Comparison of ENCODE assay signal across 10 cellular contexts in genomic region chr2:237704476-237705224, GRCh38.
DNase-seq lines count a peak whose midpoint lies in the region; ATAC-seq, FAIRE-seq and TF ChIP-seq lines count a peak whose summit lies in the region.
"Had no signal": no experiment of that assay in that cellular context is flagged by ENCODE, and none has a peak within 500 bp of the region (broad histone marks: within the 10 kb centered on the region; RNA-seq: fewer than 3 reads in every experiment).

No MANE protein-coding gene starts in this region.

- peaks cover 47% of the 10 kb centered on the region for H3K4me1 ChIP-seq in MM.1S (ENCODE audit: low read length)
- peaks cover 60 to 68% of the 10 kb centered on the region in 2 donors for H3K4me1 ChIP-seq in naive thymus-derived CD4-positive, alpha-beta T cell (ENCODE audit: control insufficient read depth in 2 of 2, insufficient read depth in 2 of 2, low read length in 2 of 2)
- peaks cover 27% of the 10 kb centered on the region for H3K4me1 ChIP-seq in HepG2 (ENCODE audit: insufficient read depth, low read length)

- CTCF ChIA-PET in naive thymus-derived CD4-positive, alpha-beta T cell (lab: Charles Lee) = interaction anchor here (0.9 to 3.4 kb wide), 3 partner anchors 8 to 40 kb away, joined by 3 to 12 read pairs (median 4); no protein-coding TSS in a partner anchor
- CTCF ChIA-PET in HepG2 (lab: Yijun Ruan, JAX; ENCODE audit: low intra/inter-chr PET ratio, low total read pairs) = no interaction called here

- no peak for TF ChIP-seq POLR2A in HepG2 (IDR thresholded peaks at IDR 0.05; ENCODE audit: insufficient read depth in 1 of 2, low read depth in 2 of 2, low read length in 2 of 2)

- H3K4me1 Mint-ChIP-seq in naive thymus-derived CD4-positive, alpha-beta T cell = peaks cover 69 to 95% (median 88%) of the 10 kb centered on the region in 7 donors

- in situ Hi-C loops in HepG2 (cut with HindIII; ENCODE audit: extremely low pct_ligation_motif_present, low pct_unique_long_range_greater_than_20kb) = no loop called here

- no peaks in the 10 kb centered on the region for H3K27me3 Mint-ChIP-seq in naive thymus-derived CD4-positive, alpha-beta T cell

- peak; percentile 77 for DNase-seq in CD1c-positive myeloid dendritic cell (ENCODE audit: extremely low spot score)
- DNase-seq in MM.1S = no peak
- DNase-seq in bronchial epithelial cell (ENCODE audit: low read depth) = peak; percentile 82
- DNase-seq in naive thymus-derived CD4-positive, alpha-beta T cell = peak in 1 of 9 donors; percentile 15
- no peak for DNase-seq in HepG2 (ENCODE audit: low spot score)
- no peak for DNase-seq in HTR-8/SVneo (ENCODE audit: insufficient read length, low spot score)
- DNase-seq in effector CD4-positive, alpha-beta T cell = no peak
- DNase-seq: effector memory CD4-positive, alpha-beta T cell had no signal

- H3K36me3 Mint-ChIP-seq in naive thymus-derived CD4-positive, alpha-beta T cell = peaks cover 0 to 11% (median 4%) of the 10 kb centered on the region in 5 donors

- WGBS in HepG2 (ENCODE audit: low lambda C conversion rate) = 92% methylated on average over 12 of the region's 12 CpGs

- no TSS peak for BruUV-seq in HepG2 (replicated peaks; lab: Mats Ljungman, UMichigan)

- H3K4me3 ChIP-seq in MM.1S (ENCODE audit: low read length) (no peak overlapping the region), bronchial epithelial cell (ENCODE audit: low read depth, low read length) (no peak overlapping the region), HepG2 (replicated peaks in 1 of 3; ENCODE audit: insufficient read depth in 1 of 3, low read depth in 2 of 3, low read length in 3 of 3) (no peak overlapping the region)
- no peak overlapping the region for H3K4me3 ChIP-seq in naive thymus-derived CD4-positive, alpha-beta T cell (ENCODE audit: low read length)
- H3K4me3 ChIP-seq: SK-N-MC had no signal

- peak overlapping the region; percentile 60 to 91 (median 79) for H3K4me3 Mint-ChIP-seq in naive thymus-derived CD4-positive, alpha-beta T cell

- H3K9me3 ChIP-seq in MM.1S (replicated peaks; ENCODE audit: insufficient read depth, low read length) (no peaks in the 10 kb centered on the region), HepG2 (ENCODE audit: low read length) (no peaks in the 10 kb centered on the region)
- H3K9me3 ChIP-seq in naive thymus-derived CD4-positive, alpha-beta T cell (ENCODE audit: control insufficient read depth in 2 of 3, low read length in 3 of 3) = no peaks in the 10 kb centered on the region

- peaks cover 35% of the 10 kb centered on the region for H3F3A ChIP-seq in MM.1S (ENCODE audit: insufficient read depth, low read length)

- H3K27ac ChIP-seq in MM.1S (ENCODE audit: low read length) (peak overlapping the region; percentile 94; the same call in 1 of the 2 replicates), HepG2 (ENCODE audit: extremely low read length, insufficient read depth, low read length) (no peak overlapping the region)
- no peak overlapping the region for H3K27ac ChIP-seq in naive thymus-derived CD4-positive, alpha-beta T cell (ENCODE audit: low read depth, low read length)
- H3K27ac ChIP-seq: SK-N-MC had no signal

- no peak overlapping the region; the same call in 1 of the 2 replicates for H3K4me2 ChIP-seq in MM.1S (ENCODE audit: low read depth, low read length)
- no peak overlapping the region for H3K4me2 ChIP-seq in HepG2 (ENCODE audit: low read depth, low read length)

- H3K27me3 ChIP-seq in MM.1S (replicated peaks; ENCODE audit: insufficient read depth, low read length) = no peaks in the 10 kb centered on the region
- H3K27me3 ChIP-seq in bronchial epithelial cell (ENCODE audit: control insufficient read depth, insufficient read depth, low read length) = no peaks in the 10 kb centered on the region
- no peaks in the 10 kb centered on the region for H3K27me3 ChIP-seq in naive thymus-derived CD4-positive, alpha-beta T cell (ENCODE audit: control insufficient read depth in 2 of 2, insufficient read depth in 2 of 2, low read length in 2 of 2)
- no peaks in the 10 kb centered on the region for H3K27me3 ChIP-seq in HepG2 (ENCODE audit: control insufficient read depth in 1 of 2, insufficient read depth in 2 of 2, low read length in 2 of 2)

- H3K79me2 ChIP-seq in MM.1S (ENCODE audit: low read length) = peaks cover 93% of the 10 kb centered on the region
- H3K79me2 ChIP-seq in HepG2 (ENCODE audit: insufficient read depth, low read length) = peaks cover 70% of the 10 kb centered on the region

- no peak for TF ChIP-seq EP300 in HepG2 (IDR thresholded peaks at IDR 0.05; ENCODE audit: low read depth in 2 of 2, low read length in 2 of 2)
- no peak for TF ChIP-seq EP300 in HepG2 (CRISPR knock-in tag; IDR thresholded peaks at IDR 0.05; ENCODE audit: borderline replicate concordance)

- H2AFZ ChIP-seq in MM.1S (ENCODE audit: low read length) (no peak overlapping the region), HepG2 (ENCODE audit: low read length) (no peak overlapping the region)

- H4K20me1 ChIP-seq in MM.1S (ENCODE audit: insufficient read depth, low read length) (peaks cover 14% of the 10 kb centered on the region; the same call in 1 of the 2 replicates), HepG2 (ENCODE audit: insufficient read depth, low read length) (peaks cover 43% of the 10 kb centered on the region; the same call in 1 of the 2 replicates)

- H3K9me2 ChIP-seq in MM.1S (replicated peaks; ENCODE audit: insufficient read depth, low read length) = no peaks in the 10 kb centered on the region

- TF ChIP-seq CTCF in MM.1S (IDR thresholded peaks at IDR 0.05; ENCODE audit: low read length) = no peak
- TF ChIP-seq CTCF in bronchial epithelial cell (IDR thresholded peaks at IDR 0.05; ENCODE audit: insufficient read depth, low read length, severe bottlenecking) = no peak
- no peak for TF ChIP-seq CTCF in HepG2 (CRISPR knock-in tag; IDR thresholded peaks at IDR 0.05)

- FAIRE-seq in bronchial epithelial cell (lab: Jason Lieb, UNC) = peak; percentile 86
- FAIRE-seq in HepG2 (lab: Jason Lieb, UNC) = no peak
- no peak for FAIRE-seq in HTR-8/SVneo (lab: Jason Lieb, UNC)

- TF ChIP-seq RAD21 in HepG2 (CRISPR knock-in tag; IDR thresholded peaks at IDR 0.05) = no peak

- POLR2A ChIA-PET in naive thymus-derived CD4-positive, alpha-beta T cell (lab: Charles Lee) = interaction anchor here (1.2 to 9.9 kb wide), 2 partner anchors 12 to 24 kb away, joined by 3 to 85 read pairs; no protein-coding TSS in a partner anchor
- POLR2A ChIA-PET in HepG2 (lab: Yijun Ruan, JAX) = no interaction called here

- H3K36me3 ChIP-seq in MM.1S (replicated peaks; ENCODE audit: insufficient read depth, low read length) (no peaks in the 10 kb centered on the region), bronchial epithelial cell (ENCODE audit: control insufficient read depth, insufficient read depth, low read length) (peaks cover 8% of the 10 kb centered on the region), HepG2 (replicated peaks in 1 of 2; ENCODE audit: control insufficient read depth in 1 of 2, insufficient read depth in 2 of 2, low read length in 2 of 2) (peaks cover 3 to 6% of the 10 kb centered on the region in 2 experiments; a peak in 3 of 5 replicates)
- H3K36me3 ChIP-seq in naive thymus-derived CD4-positive, alpha-beta T cell (ENCODE audit: control insufficient read depth in 2 of 3, insufficient read depth in 3 of 3, low read length in 3 of 3) = peaks cover 0 to 17% (median 0%) of the 10 kb centered on the region in 3 experiments

- H3K9ac ChIP-seq in MM.1S (ENCODE audit: low read length) (no peak overlapping the region; the same call in 1 of the 2 replicates), HepG2 (ENCODE audit: insufficient read depth, low read depth, low read length) (no peak overlapping the region)

- peaks cover 0 to 2% (median 0%) of the 10 kb centered on the region in 11 donors for H3K9me3 Mint-ChIP-seq in naive thymus-derived CD4-positive, alpha-beta T cell

- ATAC-seq in naive thymus-derived CD4-positive, alpha-beta T cell = no peak
- ATAC-seq in HepG2 (no peak), HG03108 (IDR thresholded peaks at IDR 0.05; ENCODE audit: unreplicated experiment) (no peak)

- peak overlapping the region; percentile 85 to 98 (median 91) for H3K27ac Mint-ChIP-seq in naive thymus-derived CD4-positive, alpha-beta T cell

- intact Hi-C loops in naive thymus-derived CD4-positive, alpha-beta T cell (cut with micrococcal nuclease) = no loop called here
- intact Hi-C loops in HepG2 (cut with micrococcal nuclease; ENCODE audit: unreplicated experiment) = no loop called here

TF ChIP-seq in HepG2, 621 proteins besides CTCF, POLR2A, EP300 and RAD21 (continues in another document):
- TF ChIP-seq EEA1 (CRISPR knock-in tag; IDR thresholded peaks at IDR 0.05; ENCODE audit: borderline replicate concordance) (no peak), TIGD3 (CRISPR knock-in tag; IDR thresholded peaks at IDR 0.05; ENCODE audit: borderline replicate concordance) (no peak), ZNF703 (CRISPR knock-in tag; IDR thresholded peaks at IDR 0.05; ENCODE audit: borderline replicate concordance) (no peak), WIZ (CRISPR knock-in tag; IDR thresholded peaks at IDR 0.05) (no peak), FOXK1 (CRISPR knock-in tag; IDR thresholded peaks at IDR 0.05; ENCODE audit: borderline replicate concordance, low read depth) (no peak)
- TF ChIP-seq, protein P1, sequence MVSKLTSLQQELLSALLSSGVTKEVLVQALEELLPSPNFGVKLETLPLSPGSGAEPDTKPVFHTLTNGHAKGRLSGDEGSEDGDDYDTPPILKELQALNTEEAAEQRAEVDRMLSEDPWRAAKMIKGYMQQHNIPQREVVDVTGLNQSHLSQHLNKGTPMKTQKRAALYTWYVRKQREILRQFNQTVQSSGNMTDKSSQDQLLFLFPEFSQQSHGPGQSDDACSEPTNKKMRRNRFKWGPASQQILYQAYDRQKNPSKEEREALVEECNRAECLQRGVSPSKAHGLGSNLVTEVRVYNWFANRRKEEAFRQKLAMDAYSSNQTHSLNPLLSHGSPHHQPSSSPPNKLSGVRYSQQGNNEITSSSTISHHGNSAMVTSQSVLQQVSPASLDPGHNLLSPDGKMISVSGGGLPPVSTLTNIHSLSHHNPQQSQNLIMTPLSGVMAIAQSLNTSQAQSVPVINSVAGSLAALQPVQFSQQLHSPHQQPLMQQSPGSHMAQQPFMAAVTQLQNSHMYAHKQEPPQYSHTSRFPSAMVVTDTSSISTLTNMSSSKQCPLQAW (CRISPR knock-in tag; IDR thresholded peaks at IDR 0.05) = no peak

Comparison
In these comparisons a context has a peak if more than half of its experiments do, and no peak if none do; other contexts are left out.
1. DNase-seq: peak in CD1c-positive myeloid dendritic cell (single experiment) and bronchial epithelial cell (single experiment); none in MM.1S (single experiment), HepG2 (single experiment), HTR-8/SVneo (single experiment) and effector CD4-positive, alpha-beta T cell (single experiment).